In genomic region chr2:206105038-206105437, GRCh38 we compare ENCODE assay signal across 14 cellular contexts. TPM values are rescaled to one million over a fixed set of nuclear protein-coding genes. Genes with fewer than 3 reads are reported as not detected.
DNase-seq lines count a peak whose midpoint lies in the region; FAIRE-seq lines count a peak whose summit lies in the region.
"Had no signal": no experiment of that assay in that cellular context is flagged by ENCODE, and none has a peak within 500 bp of the region (broad histone marks: within the 10 kb centered on the region; RNA-seq: fewer than 3 reads in every experiment).

No MANE protein-coding gene starts in this region.

- no peak for DNase-seq in RCC 7860 (ENCODE audit: low spot score)
- DNase-seq in mesenchymal stem cell: no peak
- DNase-seq in kidney tubule cell (ENCODE audit: low spot score): no peak
- no peak for DNase-seq in 8988T
- no peak for DNase-seq in activated naive CD8-positive, alpha-beta T cell treated with anti-CD3 and anti-CD28 coated beads for 36 hours
- DNase-seq: CD4-positive, CD25-positive, alpha-beta regulatory T cell; DMS53; H7 had no signal

- no peak overlapping the region for H4K91ac ChIP-seq in mesenchymal stem cell (ENCODE audit: low read length)

- H3K27me3 Mint-ChIP-seq in activated naive CD8-positive, alpha-beta T cell treated with anti-CD3 and anti-CD28 coated beads for 36 hours: no peaks in the 10 kb centered on the region
- H3K27me3 Mint-ChIP-seq: CD4-positive, CD25-positive, alpha-beta regulatory T cell had no signal

- H3K36me3 ChIP-seq in ACC112 (ENCODE audit: insufficient read depth, low read length): no peaks in the 10 kb centered on the region
- no peaks in the 10 kb centered on the region for H3K36me3 ChIP-seq in mesenchymal stem cell (ENCODE audit: control insufficient read depth in 1 of 2, insufficient read depth in 2 of 2, low read depth in 1 of 2, low read length in 2 of 2)
- H3K36me3 ChIP-seq: BLaER1 treated with 17β-estradiol and CSF1 and Interleukin-3, amounts not matched to agents 10 nM and 100 nM had no signal

- H3K4me1 Mint-ChIP-seq in activated naive CD8-positive, alpha-beta T cell treated with anti-CD3 and anti-CD28 coated beads for 36 hours: no peaks in the 10 kb centered on the region
- H3K4me1 Mint-ChIP-seq: GM23338 had no signal

- H4K8ac ChIP-seq in mesenchymal stem cell (ENCODE audit: low read length): peak overlapping the region; percentile 41

- H3K79me1 ChIP-seq in mesenchymal stem cell (replicated peaks; ENCODE audit: low read length, poor library complexity, severe bottlenecking): no peaks in the 10 kb centered on the region

- no peak overlapping the region for H3K23ac ChIP-seq in mesenchymal stem cell (ENCODE audit: low read length in 2 of 2)

- no peak overlapping the region for H3K18ac ChIP-seq in mesenchymal stem cell (ENCODE audit: low read depth in 1 of 2, low read length in 2 of 2)

- no peak overlapping the region for H2BK15ac ChIP-seq in mesenchymal stem cell (ENCODE audit: low read depth, poor library complexity, severe bottlenecking)

- H3K27ac ChIP-seq in ACC112 (ENCODE audit: low read depth, low read length) (peak overlapping the region; percentile 75; the same call in 1 of the 2 replicates), mesenchymal stem cell (ENCODE audit: low read length, poor library complexity, severe bottlenecking) (peak overlapping the region; percentile 41)
- H3K27ac ChIP-seq: BLaER1 treated with 17β-estradiol and CSF1 and Interleukin-3, amounts not matched to agents 10 nM and 100 nM had no signal

- FAIRE-seq in A204.1 (lab: Jason Lieb, UNC) (peak; percentile 32), RCC 7860 (lab: Jason Lieb, UNC) (peak; percentile 4)
- FAIRE-seq: GM12878, GM18507 had no signal

- no peak overlapping the region for H3K4me2 ChIP-seq in mesenchymal stem cell (ENCODE audit: low read length, poor library complexity, severe bottlenecking)
- H3K4me2 ChIP-seq: BLaER1 treated with 17β-estradiol and CSF1 and Interleukin-3, amounts not matched to agents 10 nM and 100 nM; GM23338 had no signal

- H3K9ac ChIP-seq in mesenchymal stem cell (ENCODE audit: low read length): no peak overlapping the region
- H3K9ac ChIP-seq: BLaER1 treated with 17β-estradiol and CSF1 and Interleukin-3, amounts not matched to agents 10 nM and 100 nM had no signal

- no peak overlapping the region for H2BK5ac ChIP-seq in mesenchymal stem cell (ENCODE audit: low read depth, low read length, poor library complexity, severe bottlenecking)

- 98% methylated on average over 4 of the region's 4 CpGs for WGBS in mesenchymal stem cell

- H3K4me3 Mint-ChIP-seq in activated naive CD8-positive, alpha-beta T cell treated with anti-CD3 and anti-CD28 coated beads for 36 hours: no peak overlapping the region
- H3K4me3 Mint-ChIP-seq: CD4-positive, CD25-positive, alpha-beta regulatory T cell; GM23338 had no signal

- H3K9me3 ChIP-seq in mesenchymal stem cell (ENCODE audit: control insufficient read depth, low read length): no peaks in the 10 kb centered on the region
- H3K9me3 ChIP-seq: BLaER1 treated with 17β-estradiol and CSF1 and Interleukin-3, amounts not matched to agents 10 nM and 100 nM had no signal

- H3K36me3 Mint-ChIP-seq in activated naive CD8-positive, alpha-beta T cell treated with anti-CD3 and anti-CD28 coated beads for 36 hours: no peaks in the 10 kb centered on the region
- H3K36me3 Mint-ChIP-seq: CD4-positive, CD25-positive, alpha-beta regulatory T cell had no signal

- no peak overlapping the region for H3K14ac ChIP-seq in mesenchymal stem cell (ENCODE audit: low read length in 2 of 2)

- H3K4me3 ChIP-seq in ACC112 (ENCODE audit: low read depth, low read length) (no peak overlapping the region), mesenchymal stem cell (ENCODE audit: insufficient read depth in 1 of 2, low read depth in 1 of 2, low read length in 2 of 2) (no peak overlapping the region)
- H3K4me3 ChIP-seq: BLaER1 treated with 17β-estradiol and CSF1 and Interleukin-3, amounts not matched to agents 10 nM and 100 nM; GM12878; GM23338 had no signal

- H2BK120ac ChIP-seq in mesenchymal stem cell (ENCODE audit: low read depth, low read length): no peak overlapping the region

- no peaks in the 10 kb centered on the region for H3K9me3 Mint-ChIP-seq in activated naive CD8-positive, alpha-beta T cell treated with anti-CD3 and anti-CD28 coated beads for 36 hours
- H3K9me3 Mint-ChIP-seq: CD4-positive, CD25-positive, alpha-beta regulatory T cell; GM23338 had no signal

- H3K27me3 ChIP-seq in ACC112 (ENCODE audit: insufficient read depth, low read length) (no peaks in the 10 kb centered on the region), mesenchymal stem cell (ENCODE audit: control insufficient read depth in 1 of 2, insufficient read depth in 1 of 2, low read length in 2 of 2) (no peaks in the 10 kb centered on the region)
- H3K27me3 ChIP-seq: BLaER1 treated with 17β-estradiol and CSF1 and Interleukin-3, amounts not matched to agents 10 nM and 100 nM had no signal

- H2AFZ ChIP-seq in ACC112 (ENCODE audit: low read length, unreplicated experiment) (no peak overlapping the region), mesenchymal stem cell (ENCODE audit: low read depth, low read length) (no peak overlapping the region)
- H2AFZ ChIP-seq: GM23338 had no signal

- no peak overlapping the region for H3K4ac ChIP-seq in mesenchymal stem cell (ENCODE audit: low read depth in 1 of 2, low read length in 2 of 2)

- H3K27ac Mint-ChIP-seq in activated naive CD8-positive, alpha-beta T cell treated with anti-CD3 and anti-CD28 coated beads for 36 hours: no peak overlapping the region
- H3K27ac Mint-ChIP-seq: CD4-positive, CD25-positive, alpha-beta regulatory T cell; GM23338 had no signal

- no peak overlapping the region for H2AK5ac ChIP-seq in mesenchymal stem cell (ENCODE audit: low read length, severe bottlenecking)

- no peaks in the 10 kb centered on the region for H3K4me1 ChIP-seq in ACC112 (ENCODE audit: control insufficient read depth, insufficient read depth, low read length, unreplicated experiment)
- H3K4me1 ChIP-seq in mesenchymal stem cell (ENCODE audit: control insufficient read depth, insufficient read depth, low read depth, low read length): peaks cover 6% of the 10 kb centered on the region

- no peak overlapping the region for H2BK12ac ChIP-seq in mesenchymal stem cell (ENCODE audit: low read length in 2 of 2)

- H3K79me2 ChIP-seq in ACC112 (ENCODE audit: control insufficient read depth, insufficient read depth, low read length, unreplicated experiment): no peaks in the 10 kb centered on the region

RNA-seq across cellular contexts. Expression of gene INO80D, which starts 19.1 kb away (rescaled TPM):
- polyA plus RNA-seq in mesenchymal stem cell (2013, experiment 1 of 2): 2.8 TPM
- polyA plus RNA-seq in mesenchymal stem cell (2013, experiment 2 of 2): 2.7 TPM
- 10 to 100 TPM; 15.6 to 16.4 TPM for total RNA-seq in activated naive CD8-positive, alpha-beta T cell treated with anti-CD3 and anti-CD28 coated beads for 36 hours

RNA-seq across cellular contexts. Expression of gene NDUFS1, which starts 54.2 kb away (rescaled TPM):
- 40.6 TPM for polyA plus RNA-seq in mesenchymal stem cell (2013, experiment 1 of 2)
- 46.1 TPM for polyA plus RNA-seq in mesenchymal stem cell (2013, experiment 2 of 2)
- 100 to 1,000 TPM in 1 of 2 experiments, 10 to 100 TPM in 1; 95.5 to 102 TPM for total RNA-seq in activated naive CD8-positive, alpha-beta T cell treated with anti-CD3 and anti-CD28 coated beads for 36 hours

RNA-seq across cellular contexts. Expression of gene EEF1B2, which starts 54.7 kb away (rescaled TPM):
- 649 TPM for polyA plus RNA-seq in mesenchymal stem cell (2013, experiment 1 of 2)
- 665 TPM for polyA plus RNA-seq in mesenchymal stem cell (2013, experiment 2 of 2)
- total RNA-seq in activated naive CD8-positive, alpha-beta T cell treated with anti-CD3 and anti-CD28 coated beads for 36 hours: 1,000 to 10,000 TPM; 1,128 to 1,176 TPM
